18 cellular contexts compared by ENCODE assay signal in the genomic region with DNA sequence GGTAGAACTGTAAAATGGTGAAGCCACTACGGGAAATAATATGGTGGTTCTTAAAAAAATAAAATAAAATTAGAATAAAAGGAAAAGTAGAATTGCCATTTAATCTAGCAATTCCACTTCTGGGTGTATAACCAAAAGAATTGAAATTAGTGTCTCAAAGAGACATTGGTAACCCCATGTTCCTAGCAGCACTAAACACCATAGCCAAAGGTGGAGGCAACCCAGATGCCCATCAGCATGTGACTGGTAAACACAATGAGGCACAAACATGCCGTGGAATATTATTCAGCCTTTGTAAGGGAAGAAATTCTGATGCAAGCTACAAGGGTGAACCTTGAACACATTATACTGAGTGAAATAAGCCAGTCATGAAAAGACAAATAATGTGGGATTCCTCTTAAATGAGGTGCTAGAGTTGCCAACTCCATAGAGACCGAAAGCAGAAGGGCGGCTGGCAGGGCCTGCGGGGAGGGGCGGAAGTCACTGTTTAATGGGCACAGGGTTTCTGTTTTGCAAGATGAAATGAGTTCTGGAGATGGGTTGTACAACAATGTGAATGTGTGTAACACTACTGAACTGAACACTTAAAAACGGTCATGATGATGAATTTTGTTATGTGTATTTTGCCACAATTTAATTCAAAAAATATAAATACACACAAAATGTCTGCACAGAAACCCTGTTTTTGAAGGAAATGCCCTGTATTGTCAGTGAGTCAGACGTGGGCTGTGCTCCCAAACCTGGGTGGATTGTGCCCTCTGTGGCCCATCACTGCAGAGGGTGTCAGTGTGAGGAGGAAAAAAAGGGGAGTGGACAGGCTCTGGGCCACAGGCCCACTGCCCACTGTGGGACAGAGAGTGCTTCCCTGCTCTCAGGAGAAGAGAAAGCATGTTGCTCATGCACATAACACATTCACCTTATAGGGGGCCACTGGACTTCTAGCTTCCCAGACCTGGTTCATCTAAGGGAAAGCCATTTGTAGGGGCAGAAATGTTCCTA. TPM values are rescaled to one million over a fixed set of nuclear protein-coding genes. Genes with fewer than 3 reads are reported as not detected.
DNase-seq lines count a peak whose midpoint lies in the region; ATAC-seq and TF ChIP-seq lines count a peak whose summit lies in the region.
"Had no signal": no experiment of that assay in that cellular context is flagged by ENCODE, and none has a peak within 500 bp of the region (broad histone marks: within the 10 kb centered on the region; RNA-seq: fewer than 3 reads in every experiment).

No MANE protein-coding gene starts in this region.

- peaks cover 67% of the 10 kb centered on the region for H3K4me1 ChIP-seq in DND-41 (ENCODE audit: insufficient read depth, low read length)
- peaks cover 2 to 19% of the 10 kb centered on the region in 2 donors for H3K4me1 ChIP-seq in esophagus (ENCODE audit: control insufficient read depth in 2 of 2, insufficient read depth in 2 of 2, low read length in 1 of 2)
- peaks cover 0 to 6% (median 0%) of the 10 kb centered on the region in 4 donors for H3K4me1 ChIP-seq in transverse colon

- H3K9me3 Mint-ChIP-seq in activated CD4-positive, alpha-beta T cell treated with anti-CD3 and anti-CD28 coated beads for 36 hours (ENCODE audit: low read depth) = no peaks in the 10 kb centered on the region
- H3K9me3 Mint-ChIP-seq: activated T-helper 17 cell treated with anti-CD3 and anti-CD28 coated beads, Interleukin-2, amount 50 U/mL, for 72 hours; central memory CD8-positive, alpha-beta T cell; endodermal cell; T-helper 1 cell treated with Interleukin-12 subunit alpha and Interleukin-12 subunit beta and Interleukin-4 antibody, amounts not matched to agents 30 μg/mL and 1 μg/mL, for 36 hours had no signal

- no peak overlapping the region for H3K4me2 ChIP-seq in DND-41 (ENCODE audit: insufficient read depth, low read length)

- H2AFZ ChIP-seq in DND-41 (ENCODE audit: low read depth, low read length) = no peak overlapping the region

- H3K36me3 ChIP-seq in DND-41 (ENCODE audit: insufficient read depth, low read length) = no peaks in the 10 kb centered on the region
- H3K36me3 ChIP-seq in esophagus (ENCODE audit: control insufficient read depth in 2 of 2, insufficient read depth in 2 of 2, low read length in 1 of 2) = no peaks in the 10 kb centered on the region
- H3K36me3 ChIP-seq in transverse colon = no peaks in the 10 kb centered on the region

- TF ChIP-seq CTCF in DND-41 (IDR thresholded peaks at IDR 0.05; ENCODE audit: borderline replicate concordance, extremely low read depth, low read length, poor library complexity, severe bottlenecking) = no peak
- TF ChIP-seq CTCF in transverse colon (IDR thresholded peaks at IDR 0.05) = no peak

- H3K27ac ChIP-seq in DND-41 (ENCODE audit: low read length) (peak overlapping the region; percentile 78), esophagus (ENCODE audit: low read depth in 2 of 2, low read length in 1 of 2) (peak overlapping the region; percentile 87 to 94), transverse colon (no peak overlapping the region)

- POLR2A ChIA-PET in activated CD4-positive, alpha-beta T cell treated with anti-CD3 and anti-CD28 coated beads for 36 hours (lab: Charles Lee) = no interaction called here

- H3K4me3 ChIP-seq in DND-41 (ENCODE audit: low read depth in 1 of 2, low read length in 2 of 2) = no peak overlapping the region
- no peak overlapping the region for H3K4me3 ChIP-seq in esophagus (ENCODE audit: low read depth in 1 of 2, low read length in 2 of 2)
- no peak overlapping the region for H3K4me3 ChIP-seq in transverse colon

- in situ Hi-C loops in transverse colon (cut with MboI; ENCODE audit: low pct_ligation_motif_present in 1 of 4, low pct_unique_long_range_greater_than_20kb in 1 of 4, low sequenced_read_pairs in 3 of 4) = no loop called here

- no peak overlapping the region for H3K4me3 Mint-ChIP-seq in activated CD4-positive, alpha-beta T cell treated with anti-CD3 and anti-CD28 coated beads for 36 hours
- H3K4me3 Mint-ChIP-seq: activated T-helper 17 cell treated with anti-CD3 and anti-CD28 coated beads, Interleukin-2, amount 50 U/mL, for 72 hours; central memory CD8-positive, alpha-beta T cell; endodermal cell; T-helper 1 cell treated with Interleukin-12 subunit alpha and Interleukin-12 subunit beta and Interleukin-4 antibody, amounts not matched to agents 30 μg/mL and 1 μg/mL, for 36 hours; WTC11 had no signal

- no peaks in the 10 kb centered on the region for H3K36me3 Mint-ChIP-seq in activated CD4-positive, alpha-beta T cell treated with anti-CD3 and anti-CD28 coated beads for 36 hours (ENCODE audit: low read depth)
- H3K36me3 Mint-ChIP-seq: WTC11 had no signal

- no peak overlapping the region for H3K9ac ChIP-seq in DND-41 (ENCODE audit: low read depth, low read length)

- no peak overlapping the region for H3K27ac Mint-ChIP-seq in activated CD4-positive, alpha-beta T cell treated with anti-CD3 and anti-CD28 coated beads for 36 hours
- H3K27ac Mint-ChIP-seq: activated T-helper 17 cell treated with anti-CD3 and anti-CD28 coated beads, Interleukin-2, amount 50 U/mL, for 72 hours; endodermal cell; T-helper 1 cell treated with Interleukin-12 subunit alpha and Interleukin-12 subunit beta and Interleukin-4 antibody, amounts not matched to agents 30 μg/mL and 1 μg/mL, for 36 hours; WTC11 had no signal

- CTCF ChIA-PET in activated CD4-positive, alpha-beta T cell treated with anti-CD3 and anti-CD28 coated beads for 36 hours (lab: Charles Lee) = no interaction called here

- TF ChIP-seq EP300 in transverse colon (IDR thresholded peaks at IDR 0.05; ENCODE audit: low read depth) = no peak

- H3K27me3 Mint-ChIP-seq in activated CD4-positive, alpha-beta T cell treated with anti-CD3 and anti-CD28 coated beads for 36 hours = no peaks in the 10 kb centered on the region
- H3K27me3 Mint-ChIP-seq: activated T-helper 17 cell treated with anti-CD3 and anti-CD28 coated beads, Interleukin-2, amount 50 U/mL, for 72 hours; central memory CD8-positive, alpha-beta T cell had no signal

- no peaks in the 10 kb centered on the region for H4K20me1 ChIP-seq in DND-41 (ENCODE audit: insufficient read depth, low read length)

- no peak for ATAC-seq in DND-41 (ENCODE audit: insufficient read depth, low read depth)
- ATAC-seq in sciatic nerve = peak; percentile 10
- ATAC-seq in activated CD4-positive, alpha-beta T cell treated with anti-CD3 and anti-CD28 coated beads for 36 hours = no peak
- ATAC-seq: Panc1, WTC11 had no signal

- no peak for TF ChIP-seq POLR2A in transverse colon (IDR thresholded peaks at IDR 0.05)

- no peaks in the 10 kb centered on the region for H3K4me1 Mint-ChIP-seq in activated CD4-positive, alpha-beta T cell treated with anti-CD3 and anti-CD28 coated beads for 36 hours
- H3K4me1 Mint-ChIP-seq: activated T-helper 17 cell treated with anti-CD3 and anti-CD28 coated beads, Interleukin-2, amount 50 U/mL, for 72 hours; central memory CD8-positive, alpha-beta T cell; WTC11 had no signal

- DNase-seq in DND-41 (no peak), NOMO-1 treated with DMSO at 0.1 percent for 48 hours (lab: John Stamatoyannopoulos, UW; ENCODE audit: unreplicated experiment) (peak; percentile 84), sciatic nerve (ENCODE audit: low spot score) (peak; percentile 31), transverse colon (no peak), NCI-H446 treated with DMSO at 0.1 percent for 48 hours (lab: John Stamatoyannopoulos, UW) (no peak)
- DNase-seq in activated CD4-positive, alpha-beta T cell treated with anti-CD3 and anti-CD28 coated beads for 36 hours = no peak
- DNase-seq: endodermal cell; foreskin melanocyte; HCEC 1CT; NCI-H2029; NCI-H526; stimulated activated CD4-positive, alpha-beta T cell treated with anti-CD3 and anti-CD28 coated beads, Interleukin-2, amount 100 ng/mL, for 48 hours had no signal

- intact Hi-C loops in sciatic nerve (cut with DNase I) = no loop called here
- intact Hi-C loops in activated CD4-positive, alpha-beta T cell treated with anti-CD3 and anti-CD28 coated beads for 36 hours (cut with DNase I, micrococcal nuclease) = no loop called here
- intact Hi-C loops in transverse colon (cut with DNase I; ENCODE audit: low total_unique reads) = no loop called here

- H3K9me3 ChIP-seq in DND-41 (ENCODE audit: insufficient read depth, low read length, severe bottlenecking) = no peaks in the 10 kb centered on the region
- H3K9me3 ChIP-seq in esophagus (ENCODE audit: control insufficient read depth in 2 of 2, insufficient read depth in 1 of 2, low read depth in 1 of 2, low read length in 1 of 2) = no peaks in the 10 kb centered on the region
- H3K9me3 ChIP-seq in transverse colon = no peaks in the 10 kb centered on the region

- H3K79me2 ChIP-seq in DND-41 (ENCODE audit: insufficient read depth, low read length) = no peaks in the 10 kb centered on the region

- H3K27me3 ChIP-seq in DND-41 (ENCODE audit: insufficient read depth, low read length, poor library complexity) (no peaks in the 10 kb centered on the region), esophagus (ENCODE audit: control insufficient read depth in 1 of 2, insufficient read depth in 2 of 2, low read length in 2 of 2) (no peaks in the 10 kb centered on the region), transverse colon (no peaks in the 10 kb centered on the region)

- 84 to 89% methylated on average over 8 of the region's 8 CpGs for WGBS in esophagus, 2 donors
- 84 to 90% methylated on average over 5 to 8 of the region's 8 CpGs for WGBS in transverse colon (ENCODE audit: low coverage in 1 of 2), 2 donors

RNA-seq across cellular contexts. Expression of a gene that starts 49.6 kb away (rescaled TPM):
- polyA plus RNA-seq in esophagus = 1 to 10 TPM; 1.8 to 2.8 TPM
- total RNA-seq in sciatic nerve (81.0 TPM), transverse colon (10 to 100 TPM in 1 of 4 donors, 1 to 10 TPM in 3; 6.3 to 14.3 (median 7.9) TPM)
- total RNA-seq in activated CD4-positive, alpha-beta T cell treated with anti-CD3 and anti-CD28 coated beads for 36 hours = under 1 TPM; 0.82 to 0.84 TPM

Comparison
In these comparisons a context has a peak if more than half of its experiments do, and no peak if none do; other contexts are left out.
1. DNase-seq: peak in NOMO-1 treated with DMSO at 0.1 percent for 48 hours (single experiment) and sciatic nerve (single experiment); none in DND-41 (single experiment), activated CD4-positive, alpha-beta T cell treated with anti-CD3 and anti-CD28 coated beads for 36 hours (single experiment), transverse colon (single experiment) and NCI-H446 treated with DMSO at 0.1 percent for 48 hours (single experiment).
2. H3K27ac ChIP-seq: peak in DND-41 (single experiment) and esophagus (2 of 2); none in transverse colon (0 of 4).